In the genomic region with DNA sequence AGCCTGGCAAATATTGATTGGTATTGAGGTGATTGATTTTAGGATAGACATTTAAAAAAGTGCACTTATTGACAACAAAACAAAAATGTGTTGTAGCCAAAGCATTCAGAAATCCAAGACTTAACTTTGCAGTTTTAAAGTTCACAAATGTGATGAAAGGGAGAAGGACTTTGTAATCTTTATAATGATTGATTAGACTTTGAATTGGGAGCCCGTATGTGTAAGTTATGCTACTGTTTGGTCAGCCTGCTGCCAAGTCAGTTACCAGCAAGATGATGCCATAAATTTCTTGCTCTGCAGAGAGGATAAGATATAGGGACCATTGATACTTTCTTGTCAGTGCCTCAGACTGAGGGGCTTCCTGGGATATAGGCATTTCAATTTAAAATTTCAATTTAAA, we compare ENCODE assay signal across 1 cellular context.
TF ChIP-seq lines count a peak whose summit lies in the region.

No MANE protein-coding gene starts in this region.

TF ChIP-seq in endothelial cell of umbilical vein, 7 proteins besides CTCF, POLR2A, EP300 and RAD21:
- TF ChIP-seq MAX (IDR thresholded peaks at IDR 0.05; ENCODE audit: insufficient read depth, insufficient read length) (no peak), FOS (IDR thresholded peaks at IDR 0.05; ENCODE audit: borderline replicate concordance, insufficient read depth, low read length) (no peak), JUN (IDR thresholded peaks at IDR 0.05; ENCODE audit: borderline replicate concordance, insufficient read depth, insufficient read length, low read depth) (no peak), EZH2 (IDR thresholded peaks at IDR 0.05; ENCODE audit: borderline replicate concordance, low read depth, low read length, severe bottlenecking) (no peak), POLR2AphosphoS5 (IDR thresholded peaks at IDR 0.05; ENCODE audit: insufficient read depth, low read depth, low read length) (no peak), MYC (IDR thresholded peaks at IDR 0.05; ENCODE audit: low read depth, low read length) (no peak), GATA2 (IDR thresholded peaks at IDR 0.05; ENCODE audit: insufficient read depth, insufficient read length, low read depth, low read length) (no peak)
